In the genomic region with DNA sequence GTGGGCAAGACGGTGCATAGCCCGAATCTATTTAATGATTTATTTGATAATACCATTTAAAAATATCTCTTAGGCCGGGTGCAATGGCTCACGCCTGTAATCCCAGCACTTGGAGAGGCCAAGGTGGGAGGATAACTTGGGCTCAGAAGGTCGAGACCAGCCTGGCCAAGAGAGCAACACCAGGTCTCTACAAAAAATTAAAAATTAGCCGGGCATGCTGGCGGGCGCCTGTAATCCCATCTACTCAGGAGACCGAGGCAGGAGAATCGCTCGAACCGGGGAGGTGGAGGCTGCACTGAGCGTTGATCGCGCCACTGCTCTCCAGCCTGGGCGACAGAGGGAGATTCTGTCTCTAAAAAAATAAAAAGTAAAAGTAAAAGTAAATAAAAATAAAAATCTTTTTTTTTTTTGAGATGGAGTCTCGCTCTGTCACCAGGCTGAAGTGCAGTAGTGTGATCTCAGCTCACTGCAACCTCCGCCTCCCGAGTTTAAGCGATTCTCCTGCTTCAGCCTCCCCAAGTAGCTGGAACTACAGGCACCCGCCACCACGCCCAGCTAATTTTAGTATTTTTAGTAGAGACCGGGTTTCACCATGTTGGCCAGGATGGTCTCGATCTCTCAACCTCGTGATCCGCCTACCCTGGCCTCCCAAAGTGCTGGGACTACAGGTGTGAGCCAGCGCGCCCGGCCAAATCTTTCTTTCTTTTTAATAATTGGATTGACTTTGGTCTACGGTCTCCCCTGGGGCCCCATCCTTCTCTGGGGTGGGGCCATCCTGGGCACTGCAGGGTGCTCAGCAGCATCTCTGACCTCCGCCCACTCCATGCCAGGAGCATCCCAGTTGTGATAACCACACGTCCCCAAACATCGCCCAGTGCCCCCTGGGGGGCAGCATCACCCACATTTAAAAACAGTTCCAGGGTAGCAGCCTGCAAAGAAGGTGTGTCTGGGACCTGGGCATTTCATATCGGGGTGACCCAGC, we compare ENCODE assay signal across 8 cellular contexts.
DNase-seq lines count a peak whose midpoint lies in the region; ATAC-seq and TF ChIP-seq lines count a peak whose summit lies in the region.

No MANE protein-coding gene starts in this region.

- H2AFZ ChIP-seq in PC-9, result no peak overlapping the region

- no peaks in the 10 kb centered on the region for H3K36me3 ChIP-seq in PC-9 (ENCODE audit: low read depth)
- H3K36me3 ChIP-seq in endodermal cell (ENCODE audit: control insufficient read depth, insufficient read depth, low read length), result no peaks in the 10 kb centered on the region
- H3K36me3 ChIP-seq in psoas muscle (ENCODE audit: insufficient read depth in 1 of 2, low read depth in 1 of 2), result no peaks in the 10 kb centered on the region

- no peaks in the 10 kb centered on the region for H3K79me2 ChIP-seq in PC-9 (ENCODE audit: low read depth)

- intact Hi-C loops in PC-9 (cut with micrococcal nuclease; ENCODE audit: unreplicated experiment), result loop anchor here (1.0 to 10.0 kb wide), 5 partner anchors 32 to 687 kb away; no protein-coding TSS in a partner anchor
- intact Hi-C loops in psoas muscle (cut with DNase I), result loop anchor here (1.0 to 5.0 kb wide), 4 partner anchors 33 to 137 kb away; a partner anchor contains a TSS

- H3K27me3 ChIP-seq in PC-9 (ENCODE audit: insufficient read depth, low read depth), result no peaks in the 10 kb centered on the region
- no peaks in the 10 kb centered on the region for H3K27me3 ChIP-seq in endodermal cell (ENCODE audit: control insufficient read depth, insufficient read depth, low read length, poor library complexity, severe bottlenecking)
- no peaks in the 10 kb centered on the region for H3K27me3 ChIP-seq in psoas muscle (ENCODE audit: insufficient read depth in 3 of 3, low read length in 2 of 3)

- no peak overlapping the region for H3K4me2 ChIP-seq in PC-9

- H3K4me3 Mint-ChIP-seq in endodermal cell, result peak overlapping the region; percentile 28

- H3K4me1 ChIP-seq in PC-9 (replicated peaks; ENCODE audit: insufficient read depth) (no peaks in the 10 kb centered on the region), endodermal cell (ENCODE audit: control insufficient read depth, insufficient read depth, low read length) (no peaks in the 10 kb centered on the region), psoas muscle (no peaks in the 10 kb centered on the region)

- H3K9me3 ChIP-seq in PC-9 (ENCODE audit: insufficient read depth, low read depth), result no peaks in the 10 kb centered on the region
- H3K9me3 ChIP-seq in endodermal cell (ENCODE audit: control insufficient read depth, low read length), result no peaks in the 10 kb centered on the region
- no peaks in the 10 kb centered on the region for H3K9me3 ChIP-seq in psoas muscle

- no peaks in the 10 kb centered on the region for H3F3A ChIP-seq in PC-9 (ENCODE audit: insufficient read depth, low read depth)

- H3K4me3 ChIP-seq in PC-9 (no peak overlapping the region), endodermal cell (ENCODE audit: low read length) (no peak overlapping the region), psoas muscle (peak overlapping the region; percentile 67)

- H3K27me3 Mint-ChIP-seq in endodermal cell (ENCODE audit: insufficient read depth), result peaks cover 10% of the 10 kb centered on the region

- no peak for DNase-seq in GM10248 (ENCODE audit: extremely low spot score)
- no peak for DNase-seq in PC-9
- no peak for DNase-seq in endodermal cell
- no peak for DNase-seq in psoas muscle
- no peak for DNase-seq in omental fat pad (ENCODE audit: low spot score)
- DNase-seq in NCI-H446 (lab: John Stamatoyannopoulos, UW), result no peak
- DNase-seq in dermis blood vessel endothelial cell, result no peak
- DNase-seq in NCI-H510A treated with DMSO at 0.1 percent for 48 hours (lab: John Stamatoyannopoulos, UW), result no peak

- H3K9me2 ChIP-seq in PC-9 (ENCODE audit: insufficient read depth), result no peaks in the 10 kb centered on the region

- H3K36me3 Mint-ChIP-seq in endodermal cell (ENCODE audit: low read depth), result peaks cover 2% of the 10 kb centered on the region

- no peaks in the 10 kb centered on the region for H4K20me1 ChIP-seq in PC-9 (ENCODE audit: insufficient read depth)

- no TSS peak for BruUV-seq in PC-9 (replicated peaks; lab: Mats Ljungman, UMichigan)

- no peak overlapping the region for H3K27ac ChIP-seq in PC-9
- H3K27ac ChIP-seq in endodermal cell (ENCODE audit: low read depth, low read length), result no peak overlapping the region
- H3K27ac ChIP-seq in psoas muscle, result no peak overlapping the region

- ATAC-seq in psoas muscle (peak in 1 of 4 donors; percentile 6), omental fat pad (ENCODE audit: low FRiP score) (no peak)

- peaks cover 12% of the 10 kb centered on the region for H3K9me3 Mint-ChIP-seq in endodermal cell

- WGBS in endodermal cell (ENCODE audit: insufficient coverage in 1 of 2, insufficient read length in 1 of 2), 2 experiments, result 84 to 88% methylated on average over 25 to 31 of the region's 34 CpGs
- WGBS in psoas muscle, 3 donors, result 66 to 73% (median 71%) methylated on average over 34 of the region's 34 CpGs

- peak; percentile 4 for TF ChIP-seq CTCF in GM10248 (IDR thresholded peaks at IDR 0.05; ENCODE audit: control extremely low read depth, extremely low read depth, low read depth, missing control alignments)
- TF ChIP-seq CTCF in PC-9 (conservative IDR thresholded peaks at IDR 0.05), result peak; percentile 53; the same call in 1 of the 2 replicates
- no peak for TF ChIP-seq CTCF in endodermal cell (conservative IDR thresholded peaks at IDR 0.05)
- TF ChIP-seq CTCF in psoas muscle (IDR thresholded peaks at IDR 0.05), result no peak
- TF ChIP-seq CTCF in omental fat pad (IDR thresholded peaks at IDR 0.05), result no peak

- no peak overlapping the region for H3K9ac ChIP-seq in endodermal cell (ENCODE audit: extremely low read depth, low read length, poor library complexity, severe bottlenecking)

- POLR2A ChIA-PET in GM10248 (lab: Yijun Ruan, JAX), result interaction anchor here (0.5 to 5.8 kb wide), 10 partner anchors 9 to 942 kb away, joined by 3 to 275 read pairs (median 6); a partner anchor contains a TSS
- POLR2A ChIA-PET in PC-9 (lab: Charles Lee; ENCODE audit: unreplicated experiment), result interaction anchor here (0.6 kb wide), 2 partner anchors 136 to 456 kb away, joined by 14 read pairs; a partner anchor contains a TSS

- CTCF ChIA-PET in GM10248 (lab: Yijun Ruan, JAX) (interaction anchor here (0.7 to 8.9 kb wide), 39 partner anchors 9 to 460 kb away, joined by 3 to 126 read pairs (median 5); a partner anchor contains a TSS), PC-9 (lab: Charles Lee) (interaction anchor here (0.6 to 1.1 kb wide), 6 partner anchors 9 to 683 kb away, joined by 3 to 9 read pairs (median 3); no protein-coding TSS in a partner anchor)

- peak overlapping the region; percentile 76 for H3K27ac Mint-ChIP-seq in endodermal cell

- H3K4me1 Mint-ChIP-seq in endodermal cell, result peaks cover 8% of the 10 kb centered on the region

Comparison
In these comparisons a context has a peak if more than half of its experiments do, and no peak if none do; other contexts are left out.
1. CTCF ChIP-seq: peak in GM10248 (single experiment) and PC-9 (single experiment); none in endodermal cell (single experiment), psoas muscle (single experiment) and omental fat pad (0 of 3).